8 cellular contexts compared by ENCODE assay signal in genomic region chr3:129605593-129606521, GRCh38. TPM values are rescaled to one million over a fixed set of nuclear protein-coding genes. Genes with fewer than 3 reads are reported as not detected.
DNase-seq lines count a peak whose midpoint lies in the region; ATAC-seq lines count a peak whose summit lies in the region.

No MANE protein-coding gene starts in this region.

- H3K4me1 ChIP-seq in CD4-positive, CD25-positive, alpha-beta regulatory T cell (ENCODE audit: control insufficient read depth, insufficient read depth, low read length, poor library complexity, severe bottlenecking): peaks cover 16% of the 10 kb centered on the region
- H3K4me1 ChIP-seq in HUES48 (ENCODE audit: control insufficient read depth, insufficient read depth, low read length): peaks cover 34% of the 10 kb centered on the region

- no peak overlapping the region for H3K27ac ChIP-seq in CD4-positive, CD25-positive, alpha-beta regulatory T cell (ENCODE audit: insufficient read depth, low read length, poor library complexity, severe bottlenecking)
- H3K27ac ChIP-seq in HUES48 (ENCODE audit: low read depth, low read length): no peak overlapping the region

- peak overlapping the region; percentile 87 to 93 (median 91) for H3K27ac Mint-ChIP-seq in CD4-positive, CD25-positive, alpha-beta regulatory T cell
- H3K27ac Mint-ChIP-seq in T-helper 1 cell treated with Interleukin-12 subunit alpha and Interleukin-12 subunit beta and Interleukin-4 antibody, amounts not matched to agents 30 μg/mL and 1 μg/mL, for 36 hours: peak overlapping the region; percentile 23

- H3K4me1 Mint-ChIP-seq in CD4-positive, CD25-positive, alpha-beta regulatory T cell: peaks cover 0 to 23% (median 5%) of the 10 kb centered on the region in 4 donors
- H3K4me1 Mint-ChIP-seq in T-helper 1 cell treated with Interleukin-12 subunit alpha and Interleukin-12 subunit beta and Interleukin-4 antibody, amounts not matched to agents 30 μg/mL and 1 μg/mL, for 36 hours (ENCODE audit: low read depth): peaks cover 10% of the 10 kb centered on the region

- no peak overlapping the region for H3K9ac ChIP-seq in HUES48 (ENCODE audit: low read depth, low read length)

- no peaks in the 10 kb centered on the region for H3K36me3 Mint-ChIP-seq in CD4-positive, CD25-positive, alpha-beta regulatory T cell
- H3K36me3 Mint-ChIP-seq in T-helper 1 cell treated with Interleukin-12 subunit alpha and Interleukin-12 subunit beta and Interleukin-4 antibody, amounts not matched to agents 30 μg/mL and 1 μg/mL, for 36 hours (ENCODE audit: low read depth): no peaks in the 10 kb centered on the region

- H3K36me3 ChIP-seq in CD4-positive, CD25-positive, alpha-beta regulatory T cell (ENCODE audit: control insufficient read depth, insufficient read depth, low read length): no peaks in the 10 kb centered on the region
- no peaks in the 10 kb centered on the region for H3K36me3 ChIP-seq in HUES48 (ENCODE audit: control insufficient read depth, insufficient read depth, low read length)

- DNase-seq in CD4-positive, CD25-positive, alpha-beta regulatory T cell: peak in 2 of 3 donors; percentile 47 to 58
- DNase-seq in T47D (ENCODE audit: low read depth in 1 of 2, low spot score in 1 of 2) (peak; percentile 62 to 68), islet precursor cell (peak; percentile 70)
- DNase-seq in stimulated activated CD4-positive, alpha-beta T cell treated with anti-CD3 and anti-CD28 coated beads, Interleukin-2, amount 100 ng/mL, for 24 hours: peak; percentile 41 to 56

- peaks cover 10% of the 10 kb centered on the region for H3K27me3 ChIP-seq in CD4-positive, CD25-positive, alpha-beta regulatory T cell (ENCODE audit: control insufficient read depth, insufficient read depth, low read length)
- H3K27me3 ChIP-seq in HUES48 (ENCODE audit: control insufficient read depth, insufficient read depth, low read length): peaks cover 35% of the 10 kb centered on the region

- peaks cover 0 to 2% (median 0%) of the 10 kb centered on the region in 7 donors for H3K9me3 Mint-ChIP-seq in CD4-positive, CD25-positive, alpha-beta regulatory T cell
- H3K9me3 Mint-ChIP-seq in T-helper 1 cell treated with Interleukin-12 subunit alpha and Interleukin-12 subunit beta and Interleukin-4 antibody, amounts not matched to agents 30 μg/mL and 1 μg/mL, for 36 hours: no peaks in the 10 kb centered on the region

- in situ Hi-C loops in T47D (cut with HindIII; ENCODE audit: low pct_unique_long_range_greater_than_20kb, low sequenced_read_pairs): no loop called here

- H3K9me3 ChIP-seq in CD4-positive, CD25-positive, alpha-beta regulatory T cell (ENCODE audit: control insufficient read depth in 2 of 2, low read length in 2 of 2): no peaks in the 10 kb centered on the region
- no peaks in the 10 kb centered on the region for H3K9me3 ChIP-seq in HUES48 (ENCODE audit: control insufficient read depth, insufficient read depth, low read length)

- H3K27me3 Mint-ChIP-seq in CD4-positive, CD25-positive, alpha-beta regulatory T cell: peaks cover 58% of the 10 kb centered on the region
- H3K27me3 Mint-ChIP-seq in T-helper 1 cell treated with Interleukin-12 subunit alpha and Interleukin-12 subunit beta and Interleukin-4 antibody, amounts not matched to agents 30 μg/mL and 1 μg/mL, for 36 hours (ENCODE audit: low read depth): peaks cover 70% of the 10 kb centered on the region

- H3K4me3 Mint-ChIP-seq in CD4-positive, CD25-positive, alpha-beta regulatory T cell: peak overlapping the region; percentile 70 to 95 (median 88)
- H3K4me3 Mint-ChIP-seq in T-helper 1 cell treated with Interleukin-12 subunit alpha and Interleukin-12 subunit beta and Interleukin-4 antibody, amounts not matched to agents 30 μg/mL and 1 μg/mL, for 36 hours: peak overlapping the region; percentile 79

- peak; percentile 44 to 54 for ATAC-seq in CD4-positive, CD25-positive, alpha-beta regulatory T cell (ENCODE audit: low read depth in 2 of 2)
- ATAC-seq in GM19395 (IDR thresholded peaks at IDR 0.05; ENCODE audit: unreplicated experiment) (no peak), GM21423 (IDR thresholded peaks at IDR 0.05; ENCODE audit: unreplicated experiment) (no peak)

- no peak overlapping the region for H3K4me3 ChIP-seq in CD4-positive, CD25-positive, alpha-beta regulatory T cell (ENCODE audit: low read depth, low read length)
- H3K4me3 ChIP-seq in HUES48 (ENCODE audit: low read depth, low read length): peak overlapping the region; percentile 66

RNA-seq across cellular contexts. Expression of gene PLXND1, which starts 0.6 kb away (rescaled TPM):
- 11.3 TPM for total RNA-seq in CD4-positive, CD25-positive, alpha-beta regulatory T cell
- under 1 TPM in 3 of 4 donors, not detected in 1; 0.48 to 0.88 (median 0.79) TPM for polyA plus RNA-seq in CD4-positive, CD25-positive, alpha-beta regulatory T cell

Comparison
In these comparisons a context has a peak if more than half of its experiments do, and no peak if none do; other contexts are left out.
1. ATAC-seq: peak in CD4-positive, CD25-positive, alpha-beta regulatory T cell (2 of 2); none in GM19395 (single experiment) and GM21423 (single experiment).
2. Peak in every context shown above with its lines, with median percentiles within 50 percentile points of each other: DNase-seq.